1 cellular context compared by ENCODE assay signal in the genomic region with DNA sequence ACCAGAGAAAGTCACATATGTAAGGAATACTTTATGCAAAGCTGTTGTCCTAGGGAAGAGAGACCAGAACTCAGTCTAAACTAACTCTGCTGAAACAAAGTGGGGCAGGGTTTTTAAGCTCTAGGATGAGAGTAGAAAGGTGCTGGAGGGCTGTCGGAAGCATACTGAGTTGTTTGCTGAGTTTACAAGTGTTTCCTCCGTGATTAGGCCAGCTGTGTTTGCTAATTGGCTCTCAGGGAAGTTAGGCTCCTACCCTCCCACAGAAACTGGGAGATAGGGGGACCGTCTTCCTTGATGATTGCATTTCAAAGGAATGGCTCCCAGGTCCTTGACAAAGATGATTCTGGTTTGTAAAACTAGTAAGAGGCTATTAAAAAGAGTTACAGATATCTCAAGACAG.
TF ChIP-seq lines count a peak whose summit lies in the region.

No MANE protein-coding gene starts in this region.

TF ChIP-seq in HepG2, 621 proteins besides CTCF, POLR2A, EP300 and RAD21 (continued from another document):
- TF ChIP-seq, protein P1, sequence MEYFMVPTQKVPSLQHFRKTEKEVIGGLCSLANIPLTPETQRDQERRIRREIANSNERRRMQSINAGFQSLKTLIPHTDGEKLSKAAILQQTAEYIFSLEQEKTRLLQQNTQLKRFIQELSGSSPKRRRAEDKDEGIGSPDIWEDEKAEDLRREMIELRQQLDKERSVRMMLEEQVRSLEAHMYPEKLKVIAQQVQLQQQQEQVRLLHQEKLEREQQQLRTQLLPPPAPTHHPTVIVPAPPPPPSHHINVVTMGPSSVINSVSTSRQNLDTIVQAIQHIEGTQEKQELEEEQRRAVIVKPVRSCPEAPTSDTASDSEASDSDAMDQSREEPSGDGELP (IDR thresholded peaks at IDR 0.05; ENCODE audit: borderline replicate concordance, low read depth) = peak; percentile 43; the same call in 1 of the 2 replicates
- 0 out of 2 replicates have a peak, but pooled peaks have one; percentile 4 for TF ChIP-seq ZNF605 (CRISPR knock-in tag; IDR thresholded peaks at IDR 0.05)
